ENCODE assay signal across 1 cellular context in the genomic region with DNA sequence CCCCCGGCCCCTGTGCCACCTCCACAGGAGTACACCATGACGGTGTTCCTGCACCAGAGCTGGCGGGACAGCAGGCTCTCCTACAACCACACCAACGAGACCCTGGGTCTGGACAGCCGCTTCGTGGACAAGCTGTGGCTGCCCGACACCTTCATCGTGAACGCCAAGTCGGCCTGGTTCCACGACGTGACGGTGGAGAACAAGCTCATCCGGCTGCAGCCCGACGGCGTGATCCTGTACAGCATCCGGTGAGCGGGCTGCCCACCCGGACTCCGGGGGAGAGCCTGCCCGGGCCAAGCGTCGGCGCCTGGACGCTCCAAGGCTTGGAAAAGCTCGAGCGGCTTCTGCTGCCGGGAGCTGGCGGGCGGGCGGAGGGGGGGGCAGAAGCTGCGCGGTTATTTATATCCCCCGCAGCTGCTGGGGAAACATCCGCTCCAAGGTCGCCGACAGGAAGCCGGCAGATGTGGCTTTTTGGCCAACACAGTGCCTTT.
TF ChIP-seq lines count a peak whose summit lies in the region.

No MANE protein-coding gene starts in this region.

TF ChIP-seq in H1, 55 proteins besides CTCF, POLR2A, EP300 and RAD21:
- TF ChIP-seq SAP30 (IDR thresholded peaks at IDR 0.05; ENCODE audit: insufficient read depth, insufficient replicate concordance, low read length): no peak
